Comparison of ENCODE assay signal across 14 cellular contexts in the genomic region with DNA sequence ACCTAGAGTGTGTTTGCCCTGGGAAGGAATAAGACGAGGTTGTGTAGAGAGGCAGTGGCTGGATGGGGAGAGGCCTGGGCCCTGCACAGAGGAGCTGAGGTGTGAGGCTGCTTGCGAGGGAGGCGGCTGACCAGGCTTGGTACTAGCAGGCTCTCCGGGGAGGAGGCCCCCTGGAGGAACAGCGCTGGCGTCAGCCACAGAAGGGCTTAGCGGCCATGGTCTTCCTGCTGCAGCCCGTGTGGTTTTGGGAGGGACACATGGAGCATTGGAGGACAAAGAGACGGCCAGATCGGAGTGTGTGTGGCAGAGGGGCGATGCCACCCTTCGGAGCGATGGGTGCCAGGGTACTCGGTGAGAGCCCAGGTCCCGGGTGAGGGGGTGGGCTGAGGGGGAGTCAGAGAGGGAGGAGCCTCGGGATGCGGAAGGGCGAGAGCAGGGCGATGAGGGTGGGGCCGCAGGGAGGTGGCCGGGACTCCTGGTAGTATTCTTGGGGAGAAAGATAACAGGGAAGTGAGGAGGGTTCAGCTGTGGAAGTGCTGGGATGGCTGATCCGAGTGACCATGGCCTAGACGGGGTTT. TPM values are rescaled to one million over a fixed set of nuclear protein-coding genes. Genes with fewer than 3 reads are reported as not detected.
A peak's percentile ranks its signal among the peaks of the same experiment; 100 is the strongest.
DNase-seq lines count a peak whose midpoint lies in the region; ATAC-seq, FAIRE-seq and TF ChIP-seq lines count a peak whose summit lies in the region.
"Had no signal": no experiment of that assay in that cellular context is flagged by ENCODE, and none has a peak within 500 bp of the region (broad histone marks: within the 10 kb centered on the region; RNA-seq: fewer than 3 reads in every experiment).

No MANE protein-coding gene starts in this region.

- DNase-seq in activated T-helper 2 cell treated with anti-CD3 and anti-CD28 coated beads, Interferon-gamma antibody, Interleukin-2, Interleukin-4, amounts not matched to agents 10 μg/mL and 5 μg/mL and 100 μg/mL, durations not matched to agents 14 hours and 24 hours and 36 hours (ENCODE audit: low spot score): no peak
- DNase-seq in naive B cell: no peak
- no peak for DNase-seq in small intestine
- DNase-seq in Karpas-422: no peak
- no peak for DNase-seq in hepatocyte (ENCODE audit: low spot score)
- DNase-seq: head of caudate nucleus, Kasumi-1, left ventricle myocardium inferior, NCI-H2081, occipital lobe had no signal

- H3K4me1 ChIP-seq in BLaER1: peaks cover 84% of the 10 kb centered on the region
- no peaks in the 10 kb centered on the region for H3K4me1 ChIP-seq in small intestine (ENCODE audit: control insufficient read depth in 2 of 2, insufficient read depth in 1 of 2, low read depth in 1 of 2, low read length in 1 of 2)
- H3K4me1 ChIP-seq in Karpas-422 (ENCODE audit: low read length): no peaks in the 10 kb centered on the region
- peaks cover 19% of the 10 kb centered on the region for H3K4me1 ChIP-seq in hepatocyte (ENCODE audit: insufficient read depth)

- H4K20me1 ChIP-seq in BLaER1: peaks cover 13% of the 10 kb centered on the region; the same call in 1 of the 2 replicates
- no peaks in the 10 kb centered on the region; the same call in 1 of the 2 replicates for H4K20me1 ChIP-seq in Karpas-422 (ENCODE audit: insufficient read depth, low read depth, low read length)
- peaks cover 3% of the 10 kb centered on the region for H4K20me1 ChIP-seq in hepatocyte (ENCODE audit: insufficient read depth, poor library complexity, severe bottlenecking)

- peaks cover 100% of the 10 kb centered on the region for H3K79me2 ChIP-seq in Karpas-422 (ENCODE audit: low read length)
- peaks cover 99% of the 10 kb centered on the region for H3K79me2 ChIP-seq in hepatocyte

- peak overlapping the region; percentile 88 for H3K4me2 ChIP-seq in BLaER1
- H3K4me2 ChIP-seq in Karpas-422 (ENCODE audit: low read depth, low read length, poor library complexity, severe bottlenecking): no peak overlapping the region
- H3K4me2 ChIP-seq in hepatocyte: no peak overlapping the region

- H3K36me3 Mint-ChIP-seq in activated T-helper 2 cell treated with anti-CD3 and anti-CD28 coated beads, Interferon-gamma antibody, Interleukin-2, Interleukin-4, amounts not matched to agents 10 μg/mL and 5 μg/mL and 100 μg/mL, durations not matched to agents 14 hours and 24 hours and 36 hours (ENCODE audit: low read depth): peaks cover 67% of the 10 kb centered on the region
- peaks cover 0 to 5% of the 10 kb centered on the region in 2 donors for H3K36me3 Mint-ChIP-seq in naive B cell

- H3K9me2 ChIP-seq in Karpas-422 (replicated peaks; ENCODE audit: insufficient read depth, low read length) (no peaks in the 10 kb centered on the region), hepatocyte (replicated peaks; ENCODE audit: insufficient read depth) (no peaks in the 10 kb centered on the region)

- H3K27ac Mint-ChIP-seq in activated T-helper 2 cell treated with anti-CD3 and anti-CD28 coated beads, Interferon-gamma antibody, Interleukin-2, Interleukin-4, amounts not matched to agents 10 μg/mL and 5 μg/mL and 100 μg/mL, durations not matched to agents 14 hours and 24 hours and 36 hours: peak overlapping the region; percentile 83
- peak overlapping the region in 5 of 6 donors; percentile 88 to 99 (median 96) for H3K27ac Mint-ChIP-seq in naive B cell

- H3K4me3 ChIP-seq in BLaER1 (peak overlapping the region; percentile 61), small intestine (ENCODE audit: low read depth in 1 of 2, low read length in 2 of 2) (no peak overlapping the region), Karpas-422 (ENCODE audit: low read length) (no peak overlapping the region), hepatocyte (no peak overlapping the region)
- H3K4me3 ChIP-seq: left ventricle myocardium inferior had no signal

- no peaks in the 10 kb centered on the region for H3K9me3 ChIP-seq in BLaER1
- H3K9me3 ChIP-seq in small intestine (ENCODE audit: control insufficient read depth, low read depth): no peaks in the 10 kb centered on the region
- no peaks in the 10 kb centered on the region for H3K9me3 ChIP-seq in Karpas-422 (ENCODE audit: low read length)
- H3K9me3 ChIP-seq in hepatocyte (ENCODE audit: low read depth): no peaks in the 10 kb centered on the region
- H3K9me3 ChIP-seq: left ventricle myocardium inferior had no signal

- peak overlapping the region; percentile 74 for H3K4me3 Mint-ChIP-seq in activated T-helper 2 cell treated with anti-CD3 and anti-CD28 coated beads, Interferon-gamma antibody, Interleukin-2, Interleukin-4, amounts not matched to agents 10 μg/mL and 5 μg/mL and 100 μg/mL, durations not matched to agents 14 hours and 24 hours and 36 hours (ENCODE audit: low read depth)
- H3K4me3 Mint-ChIP-seq in naive B cell: peak overlapping the region; percentile 52 to 89 (median 83)

- H2AFZ ChIP-seq in Karpas-422 (ENCODE audit: low read length) (no peak overlapping the region), hepatocyte (no peak overlapping the region)

- ATAC-seq in naive B cell (ENCODE audit: low read depth in 2 of 2) (no peak), HG03097 (IDR thresholded peaks at IDR 0.05; ENCODE audit: low FRiP score, unreplicated experiment) (no peak)

- no peaks in the 10 kb centered on the region for H3K27me3 ChIP-seq in BLaER1
- H3K27me3 ChIP-seq in small intestine (ENCODE audit: control insufficient read depth in 2 of 2, insufficient read depth in 2 of 2, low read length in 2 of 2): no peaks in the 10 kb centered on the region
- no peaks in the 10 kb centered on the region for H3K27me3 ChIP-seq in Karpas-422 (ENCODE audit: low read length)
- no peaks in the 10 kb centered on the region for H3K27me3 ChIP-seq in hepatocyte

- 80 to 90% (median 88%) methylated on average over 23 of the region's 23 CpGs for WGBS in small intestine, 3 donors
- WGBS in hepatocyte (ENCODE audit: low lambda C conversion rate, missing lambda C conversion rate): 93% methylated on average over 21 of the region's 23 CpGs

- H3K4me1 Mint-ChIP-seq in activated T-helper 2 cell treated with anti-CD3 and anti-CD28 coated beads, Interferon-gamma antibody, Interleukin-2, Interleukin-4, amounts not matched to agents 10 μg/mL and 5 μg/mL and 100 μg/mL, durations not matched to agents 14 hours and 24 hours and 36 hours (ENCODE audit: low read depth): peaks cover 76% of the 10 kb centered on the region
- peaks cover 56 to 89% (median 84%) of the 10 kb centered on the region in 3 donors for H3K4me1 Mint-ChIP-seq in naive B cell

- H3K9ac ChIP-seq in BLaER1 (peak overlapping the region; percentile 75), Karpas-422 (ENCODE audit: low read length) (no peak overlapping the region)

- H3K27ac ChIP-seq in BLaER1: peak overlapping the region; percentile 78
- H3K27ac ChIP-seq in small intestine (ENCODE audit: low read depth in 1 of 2, low read length in 1 of 2): no peak overlapping the region
- no peak overlapping the region for H3K27ac ChIP-seq in Karpas-422 (ENCODE audit: low read length)
- H3K27ac ChIP-seq in hepatocyte: no peak overlapping the region
- H3K27ac ChIP-seq: C4-2B, left ventricle myocardium inferior had no signal

- intact Hi-C loops in activated T-helper 2 cell treated with anti-CD3 and anti-CD28 coated beads, Interferon-gamma antibody, Interleukin-2, Interleukin-4, amounts not matched to agents 10 μg/mL and 5 μg/mL and 100 μg/mL, durations not matched to agents 14 hours and 24 hours and 36 hours (cut with micrococcal nuclease): loop anchor here (5.0 kb wide), 1 partner anchor 82 kb away; no protein-coding TSS in a partner anchor

- H3K36me3 ChIP-seq in BLaER1 (peaks cover 17% of the 10 kb centered on the region), small intestine (ENCODE audit: control insufficient read depth in 2 of 2, insufficient read depth in 2 of 2, low read length in 2 of 2) (no peaks in the 10 kb centered on the region), Karpas-422 (ENCODE audit: insufficient read depth, low read length) (no peaks in the 10 kb centered on the region; the same call in 1 of the 2 replicates), hepatocyte (replicated peaks; ENCODE audit: insufficient read depth, low read depth) (no peaks in the 10 kb centered on the region)
- H3K36me3 ChIP-seq: left ventricle myocardium inferior had no signal

- H3K27me3 Mint-ChIP-seq in activated T-helper 2 cell treated with anti-CD3 and anti-CD28 coated beads, Interferon-gamma antibody, Interleukin-2, Interleukin-4, amounts not matched to agents 10 μg/mL and 5 μg/mL and 100 μg/mL, durations not matched to agents 14 hours and 24 hours and 36 hours (ENCODE audit: low read depth): no peaks in the 10 kb centered on the region
- no peaks in the 10 kb centered on the region for H3K27me3 Mint-ChIP-seq in naive B cell

- FAIRE-seq in small intestine (lab: Jason Lieb, UNC): no peak

- peak; percentile 11 for TF ChIP-seq CTCF in GM12873 (IDR thresholded peaks at IDR 0.05; ENCODE audit: insufficient read depth, low read depth, low read length, missing control alignments)
- no peak for TF ChIP-seq CTCF in hepatocyte (IDR thresholded peaks at IDR 0.05; ENCODE audit: poor library complexity)

- H3K9me3 Mint-ChIP-seq in activated T-helper 2 cell treated with anti-CD3 and anti-CD28 coated beads, Interferon-gamma antibody, Interleukin-2, Interleukin-4, amounts not matched to agents 10 μg/mL and 5 μg/mL and 100 μg/mL, durations not matched to agents 14 hours and 24 hours and 36 hours: no peaks in the 10 kb centered on the region
- no peaks in the 10 kb centered on the region for H3K9me3 Mint-ChIP-seq in naive B cell

RNA-seq across cellular contexts. Expression of gene BANP, which starts 8.2 kb away (rescaled TPM):
- 39.7 and 40.8 TPM in 2 replicates for total RNA-seq in activated T-helper 2 cell treated with anti-CD3 and anti-CD28 coated beads, Interferon-gamma antibody, Interleukin-2, Interleukin-4, amounts not matched to agents 10 μg/mL and 5 μg/mL and 100 μg/mL, durations not matched to agents 14 hours and 24 hours and 36 hours
- polyA plus RNA-seq in naive B cell (ENCODE audit: low read depth in 6 of 6) (10 to 100 TPM; 24.3 to 40.1 (median 28.5) TPM), small intestine (10 to 100 TPM; 10.5 to 11.8 (median 11.3) TPM), hepatocyte (17.3 and 22.8 TPM in 2 replicates)
- 30.1 and 36.5 TPM in 2 replicates for total RNA-seq in Karpas-422 (2014; rRNA removed; shearing (Covaris generic); ENCODE audit: low replicate concordance)
- 17.9 and 23.8 TPM in 2 replicates for total RNA-seq in hepatocyte

RNA-seq across cellular contexts. Expression of gene CA5A, which starts 23.2 kb away (rescaled TPM):
- not detected in 2 replicates for total RNA-seq in activated T-helper 2 cell treated with anti-CD3 and anti-CD28 coated beads, Interferon-gamma antibody, Interleukin-2, Interleukin-4, amounts not matched to agents 10 μg/mL and 5 μg/mL and 100 μg/mL, durations not matched to agents 14 hours and 24 hours and 36 hours
- polyA plus RNA-seq in naive B cell (ENCODE audit: low read depth in 6 of 6) (not detected), small intestine (not detected), hepatocyte (0.91 and 1.0 TPM in 2 replicates)
- total RNA-seq in Karpas-422 (2014; rRNA removed; shearing (Covaris generic); ENCODE audit: low replicate concordance): not detected in 2 replicates
- 1.7 and 1.9 TPM in 2 replicates for total RNA-seq in hepatocyte
- total RNA-seq: left ventricle myocardium inferior, occipital lobe had no signal
